Comparison of ENCODE assay signal across 27 cellular contexts in the genomic region with DNA sequence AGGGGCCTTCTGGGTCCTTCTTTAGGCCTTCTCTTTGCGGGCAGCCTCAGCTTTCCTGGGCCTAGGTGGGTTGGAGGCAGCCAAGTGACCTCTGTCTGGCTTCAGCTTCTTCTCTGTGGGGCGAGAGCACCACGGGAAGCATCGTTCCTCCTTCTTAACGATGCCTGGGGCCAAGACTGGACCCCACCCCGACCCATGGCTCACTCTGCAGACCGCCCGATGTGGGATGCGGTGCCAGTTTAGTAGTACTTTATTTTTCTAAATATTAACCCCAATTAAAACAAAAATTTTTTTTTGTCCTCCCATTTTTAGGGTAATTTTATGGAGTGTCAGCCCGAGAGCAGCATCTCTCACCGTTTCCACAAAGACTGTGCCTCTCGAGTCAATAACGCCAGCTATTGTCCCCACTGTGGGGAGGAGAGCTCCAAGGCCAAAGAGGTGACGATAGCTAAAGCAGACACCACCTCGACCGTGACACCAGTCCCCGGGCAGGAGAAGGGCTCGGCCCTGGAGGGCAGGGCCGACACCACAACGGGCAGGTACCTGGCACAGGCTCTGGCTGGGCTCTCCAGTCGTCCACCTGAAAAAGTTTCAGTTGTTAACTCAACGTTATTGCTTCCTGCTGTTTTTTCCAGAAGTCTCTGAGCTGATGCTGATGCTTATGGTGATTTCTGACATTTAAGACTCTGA.
"Had no signal": no experiment of that assay in that cellular context is flagged by ENCODE, and none has a peak within 500 bp of the region (broad histone marks: within the 10 kb centered on the region; RNA-seq: fewer than 3 reads in every experiment).

No MANE protein-coding gene starts in this region.

- H3K9me3 ChIP-seq: body of pancreas, Peyer's patch, SJSA1 had no signal

- H3K27ac Mint-ChIP-seq: activated CD4-positive, alpha-beta memory T cell treated with anti-CD3 and anti-CD28 coated beads for 36 hours; activated naive CD4-positive, alpha-beta T cell treated with anti-CD3 and anti-CD28 coated beads, Interleukin-2, amount 10 ng/mL, durations not matched to agents 7 days and 5 days; activated naive CD8-positive, alpha-beta T cell treated with anti-CD3 and anti-CD28 coated beads for 36 hours; activated T-helper 2 cell treated with anti-CD3 and anti-CD28 coated beads, Interferon-gamma antibody, Interleukin-2, Interleukin-4, amounts not matched to agents 10 μg/mL and 5 μg/mL and 100 μg/mL, durations not matched to agents 14 hours and 24 hours and 36 hours had no signal

- H3K27me3 Mint-ChIP-seq: activated CD4-positive, alpha-beta memory T cell treated with anti-CD3 and anti-CD28 coated beads for 36 hours; activated naive CD4-positive, alpha-beta T cell treated with anti-CD3 and anti-CD28 coated beads, Interleukin-2, amount 10 ng/mL, durations not matched to agents 7 days and 5 days; activated naive CD8-positive, alpha-beta T cell treated with anti-CD3 and anti-CD28 coated beads for 36 hours had no signal

- DNase-seq: activated CD4-positive, alpha-beta memory T cell treated with anti-CD3 and anti-CD28 coated beads for 36 hours; activated CD4-positive, alpha-beta T cell treated with anti-CD3 and anti-CD28 coated beads for 48 hours; activated CD4-positive, CD25-positive, alpha-beta regulatory T cell treated with anti-CD3 and anti-CD28 coated beads, Interleukin-2, amount 50 U/mL, for 72 hours; activated CD8-positive, alpha-beta memory T cell treated with anti-CD3 and anti-CD28 coated beads for 24 hours; activated gamma-delta T cell treated with Interleukin-2 at 50 U/mL for 16 hours; activated naive CD4-positive, alpha-beta T cell treated with anti-CD3 and anti-CD28 coated beads, Interleukin-2, amount 10 ng/mL, durations not matched to agents 7 days and 5 days; activated naive CD8-positive, alpha-beta T cell treated with anti-CD3 and anti-CD28 coated beads for 36 hours; activated T-cell treated with anti-CD3 and anti-CD28 coated beads, Interleukin-2, amount 50 U/mL, for 48 hours; aorta; body of pancreas; central memory CD4-positive, alpha-beta T cell; Karpas-422; MM.1S; NCI-H1105 treated with DMSO at 0.1 percent for 48 hours; NCI-H1436 treated with DMSO at 0.1 percent for 48 hours; NCI-H187; NCI-H2081; NCI-H446; NCI-H524; SHP77; SW 1271 had no signal

- H3K4me3 ChIP-seq: body of pancreas, K562, Peyer's patch, SJSA1 had no signal

- H3K9me3 Mint-ChIP-seq: activated CD4-positive, alpha-beta memory T cell treated with anti-CD3 and anti-CD28 coated beads for 36 hours; activated naive CD4-positive, alpha-beta T cell treated with anti-CD3 and anti-CD28 coated beads, Interleukin-2, amount 10 ng/mL, durations not matched to agents 7 days and 5 days; activated naive CD8-positive, alpha-beta T cell treated with anti-CD3 and anti-CD28 coated beads for 36 hours; activated T-helper 2 cell treated with anti-CD3 and anti-CD28 coated beads, Interferon-gamma antibody, Interleukin-2, Interleukin-4, amounts not matched to agents 10 μg/mL and 5 μg/mL and 100 μg/mL, durations not matched to agents 14 hours and 24 hours and 36 hours had no signal

- H3K4me1 Mint-ChIP-seq: activated naive CD4-positive, alpha-beta T cell treated with anti-CD3 and anti-CD28 coated beads, Interleukin-2, amount 10 ng/mL, durations not matched to agents 7 days and 5 days; activated naive CD8-positive, alpha-beta T cell treated with anti-CD3 and anti-CD28 coated beads for 36 hours had no signal

- ATAC-seq: body of pancreas, K562, SK-N-SH treated with all-trans-retinoic acid at 6 μM for 48 hours had no signal

- H3K4me3 Mint-ChIP-seq: activated CD4-positive, alpha-beta memory T cell treated with anti-CD3 and anti-CD28 coated beads for 36 hours; activated naive CD4-positive, alpha-beta T cell treated with anti-CD3 and anti-CD28 coated beads, Interleukin-2, amount 10 ng/mL, durations not matched to agents 7 days and 5 days; activated naive CD8-positive, alpha-beta T cell treated with anti-CD3 and anti-CD28 coated beads for 36 hours had no signal

- H3K4me1 ChIP-seq: body of pancreas, SJSA1 had no signal

- FAIRE-seq: K562 had no signal

- H3K27ac ChIP-seq: body of pancreas, Peyer's patch, RWPE1, SJSA1 had no signal

- H3K27me3 ChIP-seq: body of pancreas, Peyer's patch, SJSA1 had no signal
